Comparison of ENCODE assay signal across 10 cellular contexts in genomic region chr2:121102949-121103348, GRCh38.
"Had no signal": no experiment of that assay in that cellular context is flagged by ENCODE, and none has a peak within 500 bp of the region (broad histone marks: within the 10 kb centered on the region; RNA-seq: fewer than 3 reads in every experiment).

No MANE protein-coding gene starts in this region.

- H3K4me1 ChIP-seq: HAP-1 had no signal

- H3K4me1 Mint-ChIP-seq: IgD-negative memory B cell had no signal

- H3K36me3 ChIP-seq: HAP-1 had no signal

- H3K27ac Mint-ChIP-seq: HFFc6, IgD-negative memory B cell had no signal

- H3K9me3 Mint-ChIP-seq: HFFc6 had no signal

- ATAC-seq: HCT116, HepG2 had no signal

- H3K27ac ChIP-seq: GM23248, HL-60 had no signal

- H3K36me3 Mint-ChIP-seq: IgD-negative memory B cell had no signal

- H3K9me3 ChIP-seq: HAP-1 had no signal

- H3K4me3 ChIP-seq: GM23248, HAP-1 had no signal

- DNase-seq: GM23248, GOT3, H7, HFFc6, KBM-7 had no signal

- H3K4me3 Mint-ChIP-seq: HFFc6, IgD-negative memory B cell had no signal
